Comparison of ENCODE assay signal across 17 cellular contexts in the genomic region with DNA sequence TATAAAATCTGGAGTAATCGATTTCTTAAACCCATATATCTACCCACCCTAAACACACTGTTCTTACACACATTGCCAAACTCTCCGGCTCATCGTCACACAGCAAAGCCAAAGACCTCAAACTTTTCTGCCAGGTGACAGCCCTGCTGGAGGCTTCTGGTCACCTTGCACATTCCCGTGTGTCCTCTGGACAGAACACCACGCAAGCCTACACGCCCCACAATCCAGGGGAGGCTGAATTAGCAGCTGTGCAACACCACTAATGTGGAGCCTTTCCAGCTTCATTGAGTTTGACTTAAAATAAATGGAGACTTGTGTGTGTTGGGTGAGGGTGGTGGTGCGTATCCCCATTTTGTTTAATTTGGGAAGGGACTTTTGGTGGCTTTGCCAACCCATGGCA.
"Had no signal": no experiment of that assay in that cellular context is flagged by ENCODE, and none has a peak within 500 bp of the region (broad histone marks: within the 10 kb centered on the region; RNA-seq: fewer than 3 reads in every experiment).

No MANE protein-coding gene starts in this region.

- H3K27ac ChIP-seq: foreskin keratinocyte, neutrophil, parathyroid adenoma had no signal

- H3K36me3 ChIP-seq: left lung, neutrophil, tibial nerve, uterus had no signal

- H3K4me3 ChIP-seq: left lung, tibial nerve, uterus had no signal

- H3K27me3 ChIP-seq: foreskin keratinocyte, left lung, neutrophil, tibial nerve, uterus had no signal

- H3K4me1 ChIP-seq: parathyroid adenoma had no signal

- ATAC-seq: activated T-cell treated with anti-CD3 and anti-CD28 coated beads, Interleukin-2, amount 50 U/mL, for 72 hours; foreskin keratinocyte; naive thymus-derived CD4-positive, alpha-beta T cell; stimulated activated naive B cell treated with anti-CD40 and anti-IgM and Interleukin-4, amounts not matched to agents 10 μg/mL and 1 μg/mL and 100 μg/mL, for 72 hours had no signal

- H3K4me3 Mint-ChIP-seq: activated CD4-positive, alpha-beta T cell treated with anti-CD3 and anti-CD28 coated beads, Interleukin-2, amount 10 ng/mL, durations not matched to agents 7 days and 5 days; activated naive CD4-positive, alpha-beta T cell treated with anti-CD3 and anti-CD28 coated beads, Interleukin-2, amount 50 U/mL, for 24 hours; activated T-cell treated with anti-CD3 and anti-CD28 coated beads, Interleukin-2, amount 50 U/mL, for 72 hours; dendritic cell treated with granulocyte-macrophage colony-stimulating factor and Interleukin-4, amounts not matched to agents 40 ng/mL and 50 ng/mL, for 4 days; naive thymus-derived CD4-positive, alpha-beta T cell; stimulated activated naive B cell treated with anti-CD40 and anti-IgM and Interleukin-4, amounts not matched to agents 10 μg/mL and 1 μg/mL and 100 μg/mL, for 72 hours had no signal

- H3K36me3 Mint-ChIP-seq: activated naive CD4-positive, alpha-beta T cell treated with anti-CD3 and anti-CD28 coated beads, Interleukin-2, amount 50 U/mL, for 24 hours; stimulated activated naive B cell treated with anti-CD40 and anti-IgM and Interleukin-4, amounts not matched to agents 10 μg/mL and 1 μg/mL and 100 μg/mL, for 72 hours had no signal

- H3K27ac Mint-ChIP-seq: activated CD4-positive, alpha-beta T cell treated with anti-CD3 and anti-CD28 coated beads, Interleukin-2, amount 10 ng/mL, durations not matched to agents 7 days and 5 days; activated T-cell treated with anti-CD3 and anti-CD28 coated beads, Interleukin-2, amount 50 U/mL, for 72 hours; dendritic cell treated with granulocyte-macrophage colony-stimulating factor and Interleukin-4, amounts not matched to agents 40 ng/mL and 50 ng/mL, for 4 days; naive thymus-derived CD4-positive, alpha-beta T cell; stimulated activated naive B cell treated with anti-CD40 and anti-IgM and Interleukin-4, amounts not matched to agents 10 μg/mL and 1 μg/mL and 100 μg/mL, for 72 hours had no signal

- H3K27me3 Mint-ChIP-seq: activated naive CD4-positive, alpha-beta T cell treated with anti-CD3 and anti-CD28 coated beads, Interleukin-2, amount 50 U/mL, for 24 hours had no signal

- DNase-seq: activated CD4-positive, alpha-beta T cell treated with anti-CD3 and anti-CD28 coated beads, Interleukin-2, amount 10 ng/mL, durations not matched to agents 7 days and 5 days; activated effector memory CD4-positive, alpha-beta T cell treated with anti-CD3 and anti-CD28 coated beads, Interleukin-2, amount 50 U/mL, for 16 hours; activated T-cell treated with anti-CD3 and anti-CD28 coated beads, Interleukin-2, amount 50 U/mL, for 72 hours; effector memory CD4-positive, alpha-beta T cell; foreskin keratinocyte; kidney; mesenchymal stem cell; naive thymus-derived CD4-positive, alpha-beta T cell; SK-N-SH; stimulated activated naive B cell treated with anti-CD40 and anti-IgM and Interleukin-4, amounts not matched to agents 10 μg/mL and 1 μg/mL and 100 μg/mL, for 72 hours; uterus had no signal

- H3K9me3 ChIP-seq: left lung, neutrophil, SK-N-SH, tibial nerve, uterus had no signal

- H3K9me3 Mint-ChIP-seq: activated CD4-positive, alpha-beta T cell treated with anti-CD3 and anti-CD28 coated beads, Interleukin-2, amount 10 ng/mL, durations not matched to agents 7 days and 5 days; activated naive CD4-positive, alpha-beta T cell treated with anti-CD3 and anti-CD28 coated beads, Interleukin-2, amount 50 U/mL, for 24 hours; activated T-cell treated with anti-CD3 and anti-CD28 coated beads, Interleukin-2, amount 50 U/mL, for 72 hours; dendritic cell treated with granulocyte-macrophage colony-stimulating factor and Interleukin-4, amounts not matched to agents 40 ng/mL and 50 ng/mL, for 4 days; naive thymus-derived CD4-positive, alpha-beta T cell; stimulated activated naive B cell treated with anti-CD40 and anti-IgM and Interleukin-4, amounts not matched to agents 10 μg/mL and 1 μg/mL and 100 μg/mL, for 72 hours had no signal
